28 cellular contexts compared by ENCODE assay signal in the genomic region with DNA sequence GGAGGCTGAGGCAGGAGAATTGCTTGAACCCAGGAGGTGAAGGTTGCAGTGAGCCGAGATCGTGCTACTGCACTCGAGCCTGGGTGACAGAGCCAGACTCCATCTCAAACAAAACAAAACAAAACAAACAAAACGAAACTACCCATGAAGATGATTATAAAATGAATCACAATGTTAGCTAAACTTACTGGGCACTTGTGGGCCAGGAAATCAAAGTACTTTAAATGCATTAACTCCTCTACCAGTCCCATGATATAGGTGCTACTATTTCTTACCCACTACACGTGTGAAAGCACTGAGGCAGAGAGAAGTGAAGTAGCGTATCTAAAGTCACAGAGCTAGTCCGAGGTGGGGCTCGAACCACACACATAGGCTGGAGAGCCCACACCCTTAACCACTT.
"Had no signal": no experiment of that assay in that cellular context is flagged by ENCODE, and none has a peak within 500 bp of the region (broad histone marks: within the 10 kb centered on the region; RNA-seq: fewer than 3 reads in every experiment).

No MANE protein-coding gene starts in this region.

- H2AFZ ChIP-seq: neural progenitor cell had no signal

- H3K27me3 Mint-ChIP-seq: activated CD4-positive, alpha-beta memory T cell treated with anti-CD3 and anti-CD28 coated beads for 36 hours; activated T-cell treated with anti-CD3 and anti-CD28 coated beads, Interleukin-2, amount 50 U/mL, for 24 hours had no signal

- H3K27ac Mint-ChIP-seq: activated CD4-positive, alpha-beta memory T cell treated with anti-CD3 and anti-CD28 coated beads for 36 hours; activated CD4-positive, alpha-beta T cell treated with anti-CD3 and anti-CD28 coated beads, Interleukin-2, amount 10 ng/mL, durations not matched to agents 24 days and 14 days; activated naive CD4-positive, alpha-beta T cell treated with anti-CD3 and anti-CD28 coated beads, Interleukin-2, amount 10 ng/mL, durations not matched to agents 7 days and 5 days; activated naive CD8-positive, alpha-beta T cell treated with anti-CD3 and anti-CD28 coated beads, Interleukin-2, amount 10 ng/mL, durations not matched to agents 7 days and 5 days; activated T-cell treated with anti-CD3 and anti-CD28 coated beads, Interleukin-2, amount 50 U/mL, for 24 hours; dendritic cell treated with granulocyte-macrophage colony-stimulating factor and Interleukin-4, amounts not matched to agents 40 ng/mL and 50 ng/mL, for 4 days; natural killer cell; neural progenitor cell had no signal

- ATAC-seq: natural killer cell; right cardiac atrium; stimulated activated naive CD8-positive, alpha-beta T cell treated with anti-CD3 and anti-CD28 coated beads, Interleukin-15, Interleukin-2, amounts not matched to agents 100 U/mL and 50 U/mL, for 24 hours had no signal

- H3K4me1 Mint-ChIP-seq: activated CD4-positive, alpha-beta T cell treated with anti-CD3 and anti-CD28 coated beads, Interleukin-2, amount 10 ng/mL, durations not matched to agents 24 days and 14 days; activated naive CD4-positive, alpha-beta T cell treated with anti-CD3 and anti-CD28 coated beads, Interleukin-2, amount 10 ng/mL, durations not matched to agents 7 days and 5 days; activated naive CD8-positive, alpha-beta T cell treated with anti-CD3 and anti-CD28 coated beads, Interleukin-2, amount 10 ng/mL, durations not matched to agents 7 days and 5 days; natural killer cell had no signal

- H3K9me3 ChIP-seq: esophagus squamous epithelium, testis, transverse colon had no signal

- FAIRE-seq: astrocyte, frontal cortex, urothelium cell line had no signal

- H3K36me3 ChIP-seq: esophagus squamous epithelium, left ventricle myocardium inferior, neural progenitor cell, transverse colon had no signal

- H3K9me3 Mint-ChIP-seq: activated naive CD4-positive, alpha-beta T cell treated with anti-CD3 and anti-CD28 coated beads, Interleukin-2, amount 10 ng/mL, durations not matched to agents 7 days and 5 days; activated naive CD8-positive, alpha-beta T cell treated with anti-CD3 and anti-CD28 coated beads, Interleukin-2, amount 10 ng/mL, durations not matched to agents 7 days and 5 days; natural killer cell; neural progenitor cell had no signal

- DNase-seq: activated CD4-positive, alpha-beta memory T cell treated with anti-CD3 and anti-CD28 coated beads for 36 hours; activated CD4-positive, CD25-positive, alpha-beta regulatory T cell treated with anti-CD3 and anti-CD28 coated beads, Interleukin-2, amount 50 U/mL, for 72 hours; activated CD8-positive, alpha-beta memory T cell treated with anti-CD3 and anti-CD28 coated beads, Interleukin-2, amount 50 U/mL, for 4 hours; activated gamma-delta T cell; activated naive CD4-positive, alpha-beta T cell treated with anti-CD3 and anti-CD28 coated beads, Interleukin-2, amount 10 ng/mL, durations not matched to agents 7 days and 5 days; activated naive CD8-positive, alpha-beta T cell treated with anti-CD3 and anti-CD28 coated beads, Interleukin-2, amount 10 ng/mL, durations not matched to agents 7 days and 5 days; activated T-cell treated with anti-CD3 and anti-CD28 coated beads, Interleukin-2, amount 50 U/mL, for 24 hours; amniotic stem cell; central memory CD4-positive, alpha-beta T cell; esophagus squamous epithelium; kidney glomerular epithelial cell; left ventricle myocardium inferior; mesendoderm; natural killer cell; occipital lobe; right cardiac atrium; spleen; stimulated activated naive CD8-positive, alpha-beta T cell treated with anti-CD3 and anti-CD28 coated beads, Interleukin-15, Interleukin-2, amounts not matched to agents 100 U/mL and 50 U/mL, for 24 hours; testis; transverse colon had no signal

- H3K4me3 Mint-ChIP-seq: activated CD4-positive, alpha-beta memory T cell treated with anti-CD3 and anti-CD28 coated beads for 36 hours; activated CD4-positive, alpha-beta T cell treated with anti-CD3 and anti-CD28 coated beads, Interleukin-2, amount 10 ng/mL, durations not matched to agents 24 days and 14 days; activated naive CD4-positive, alpha-beta T cell treated with anti-CD3 and anti-CD28 coated beads, Interleukin-2, amount 10 ng/mL, durations not matched to agents 7 days and 5 days; activated naive CD8-positive, alpha-beta T cell treated with anti-CD3 and anti-CD28 coated beads, Interleukin-2, amount 10 ng/mL, durations not matched to agents 7 days and 5 days; activated T-cell treated with anti-CD3 and anti-CD28 coated beads, Interleukin-2, amount 50 U/mL, for 24 hours; dendritic cell treated with granulocyte-macrophage colony-stimulating factor and Interleukin-4, amounts not matched to agents 40 ng/mL and 50 ng/mL, for 4 days; natural killer cell; neural progenitor cell had no signal

- H3K27me3 ChIP-seq: esophagus squamous epithelium, neural progenitor cell, spleen, testis, transverse colon had no signal

- H3K36me3 Mint-ChIP-seq: activated naive CD4-positive, alpha-beta T cell treated with anti-CD3 and anti-CD28 coated beads, Interleukin-2, amount 10 ng/mL, durations not matched to agents 7 days and 5 days; activated naive CD8-positive, alpha-beta T cell treated with anti-CD3 and anti-CD28 coated beads, Interleukin-2, amount 10 ng/mL, durations not matched to agents 7 days and 5 days; natural killer cell; neural progenitor cell had no signal

- H3K27ac ChIP-seq: epithelial cell of prostate, esophagus squamous epithelium, left ventricle myocardium inferior, neural progenitor cell, spleen, testis, transverse colon had no signal

- H3K4me3 ChIP-seq: esophagus squamous epithelium, left ventricle myocardium inferior, lung, neural progenitor cell, spleen, testis, transverse colon had no signal

- H3K4me1 ChIP-seq: esophagus squamous epithelium, left ventricle myocardium inferior, neural progenitor cell, spleen, testis, transverse colon had no signal

- H3K4me2 ChIP-seq: neural progenitor cell had no signal
